ENCODE assay signal across 31 cellular contexts in genomic region chr17:8021565-8022357, GRCh38. TPM values are rescaled to one million over a fixed set of nuclear protein-coding genes. Genes with fewer than 3 reads are reported as not detected.
"Had no signal": no experiment of that assay in that cellular context is flagged by ENCODE, and none has a peak within 500 bp of the region (broad histone marks: within the 10 kb centered on the region; RNA-seq: fewer than 3 reads in every experiment).

No MANE protein-coding gene starts in this region.

- H3K9me3 ChIP-seq: esophagus squamous epithelium, gastrocnemius medialis, lower lobe of right lung, prostate gland, right atrium auricular region, testis, vagina had no signal

- H3K9me3 Mint-ChIP-seq: activated naive CD4-positive, alpha-beta T cell treated with anti-CD3 and anti-CD28 coated beads, Interleukin-2, amount 50 U/mL, for 24 hours; central memory CD8-positive, alpha-beta T cell; effector memory CD8-positive, alpha-beta T cell; mesothelial cell of epicardium; naive thymus-derived CD8-positive, alpha-beta T cell; stimulated activated effector memory CD8-positive, alpha-beta T cell treated with anti-CD3 and anti-CD28 coated beads, Interleukin-12 subunit alpha, Interleukin-12 subunit beta, amount 100 ng/mL, for 72 hours had no signal

- DNase-seq: activated CD4-positive, alpha-beta T cell treated with anti-CD3 and anti-CD28 coated beads for 1 hour; activated CD4-positive, alpha-beta T cell treated with anti-CD3 and anti-CD28 coated beads, Interleukin-2, amount 50 U/mL, for 1 hour; activated CD8-positive, alpha-beta memory T cell treated with anti-CD3 and anti-CD28 coated beads for 24 hours; activated CD8-positive, alpha-beta memory T cell treated with anti-CD3 and anti-CD28 coated beads, Interleukin-2, amount 50 U/mL, for 48 hours; activated gamma-delta T cell treated with Interleukin-2 at 50 U/mL for 16 hours; activated T-cell treated with anti-CD3 and anti-CD28 coated beads, Interleukin-2, amount 50 U/mL, for 48 hours; anterior cingulate cortex; effector memory CD8-positive, alpha-beta T cell; esophagus squamous epithelium; gastrocnemius medialis; hypothalamus; lower lobe of right lung; naive thymus-derived CD8-positive, alpha-beta T cell; stimulated activated CD4-positive, alpha-beta T cell treated with anti-CD3 and anti-CD28 coated beads, Interleukin-2, amount 100 ng/mL, for 24 hours; T-helper 9 cell; testis had no signal

- H3K27ac Mint-ChIP-seq: activated naive CD4-positive, alpha-beta T cell treated with anti-CD3 and anti-CD28 coated beads, Interleukin-2, amount 50 U/mL, for 24 hours; effector memory CD8-positive, alpha-beta T cell; stimulated activated effector memory CD8-positive, alpha-beta T cell treated with anti-CD3 and anti-CD28 coated beads, Interleukin-12 subunit alpha, Interleukin-12 subunit beta, amount 100 ng/mL, for 72 hours had no signal

- H3K4me3 Mint-ChIP-seq: activated naive CD4-positive, alpha-beta T cell treated with anti-CD3 and anti-CD28 coated beads, Interleukin-2, amount 50 U/mL, for 24 hours; central memory CD8-positive, alpha-beta T cell; effector memory CD8-positive, alpha-beta T cell; mesothelial cell of epicardium; naive thymus-derived CD8-positive, alpha-beta T cell; stimulated activated effector memory CD8-positive, alpha-beta T cell treated with anti-CD3 and anti-CD28 coated beads, Interleukin-12 subunit alpha, Interleukin-12 subunit beta, amount 100 ng/mL, for 72 hours had no signal

- ATAC-seq: effector memory CD8-positive, alpha-beta T cell; gastrocnemius medialis; lower lobe of right lung; naive thymus-derived CD8-positive, alpha-beta T cell; stimulated activated effector memory CD8-positive, alpha-beta T cell treated with anti-CD3 and anti-CD28 coated beads, Interleukin-12 subunit alpha, Interleukin-12 subunit beta, amount 100 ng/mL, for 72 hours had no signal

- FAIRE-seq: colon, endothelial cell of umbilical vein, islet of Langerhans had no signal

- H3K27me3 ChIP-seq: brain microvascular endothelial cell, right atrium auricular region, testis, vagina had no signal

- H3K36me3 Mint-ChIP-seq: activated naive CD4-positive, alpha-beta T cell treated with anti-CD3 and anti-CD28 coated beads, Interleukin-2, amount 50 U/mL, for 24 hours; mesothelial cell of epicardium; naive thymus-derived CD8-positive, alpha-beta T cell had no signal

- H3K27ac ChIP-seq: brain microvascular endothelial cell, dorsolateral prefrontal cortex, esophagus squamous epithelium, lower lobe of right lung, prostate gland, right atrium auricular region, skin epidermis, testis, vagina had no signal

- H3K4me1 ChIP-seq: gastrocnemius medialis, testis had no signal

- H3K36me3 ChIP-seq: brain microvascular endothelial cell, esophagus squamous epithelium, gastrocnemius medialis, lower lobe of right lung, prostate gland, right atrium auricular region, vagina had no signal

- H3K4me3 ChIP-seq: dorsolateral prefrontal cortex, esophagus squamous epithelium, gastrocnemius medialis, lower lobe of right lung, prostate gland, right atrium auricular region, skin epidermis, testis, vagina had no signal

RNA-seq across cellular contexts. Expression of gene ALOX15B, which starts 17.1 kb away (rescaled TPM):
- total RNA-seq: endothelial cell of umbilical vein; mesothelial cell of epicardium; naive thymus-derived CD8-positive, alpha-beta T cell; osteocyte; T-helper 1 cell treated with Interleukin-12 subunit alpha and Interleukin-12 subunit beta and Interleukin-4 antibody, amounts not matched to agents 30 ng/mL and 1 ng/mL, for 36 hours had no signal
- polyA plus RNA-seq: endothelial cell of umbilical vein; naive thymus-derived CD8-positive, alpha-beta T cell had no signal

RNA-seq across cellular contexts. Expression of gene GUCY2D, which starts 19.3 kb away (rescaled TPM):
- total RNA-seq: endothelial cell of umbilical vein; esophagus squamous epithelium; gastrocnemius medialis; naive thymus-derived CD8-positive, alpha-beta T cell; osteocyte; right atrium auricular region; T-helper 1 cell treated with Interleukin-12 subunit alpha and Interleukin-12 subunit beta and Interleukin-4 antibody, amounts not matched to agents 30 ng/mL and 1 ng/mL, for 36 hours; vagina had no signal
- polyA plus RNA-seq: endothelial cell of umbilical vein had no signal
